ENCODE assay signal across 24 cellular contexts in the genomic region with DNA sequence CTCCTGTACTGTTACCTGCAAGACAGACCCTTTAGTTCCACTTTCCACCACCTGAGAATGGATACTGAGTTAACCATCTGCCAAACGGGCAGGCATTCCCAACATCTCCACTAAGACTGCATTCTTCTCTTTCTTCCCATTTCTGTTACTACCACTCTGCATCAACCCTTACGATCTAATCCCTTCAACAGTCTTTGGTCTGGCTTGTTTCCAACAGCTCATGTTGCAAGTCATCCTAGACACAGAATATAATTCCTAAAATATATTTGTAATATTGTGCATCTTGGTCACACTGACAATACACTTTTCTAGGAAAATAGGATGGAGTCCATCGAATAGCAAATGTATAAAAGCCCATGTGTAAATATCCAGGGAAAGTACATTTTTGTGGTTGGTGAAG.
A peak's percentile ranks its signal among the peaks of the same experiment; 100 is the strongest.
DNase-seq lines count a peak whose midpoint lies in the region; ATAC-seq and TF ChIP-seq lines count a peak whose summit lies in the region.
"Had no signal": no experiment of that assay in that cellular context is flagged by ENCODE, and none has a peak within 500 bp of the region (broad histone marks: within the 10 kb centered on the region; RNA-seq: fewer than 3 reads in every experiment).

No MANE protein-coding gene starts in this region.

- H3K4me1 ChIP-seq in PC-3 (ENCODE audit: insufficient read depth, low read length) (no peaks in the 10 kb centered on the region), fibroblast of lung (ENCODE audit: control insufficient read depth, extremely low read depth, insufficient read depth, low read length) (no peaks in the 10 kb centered on the region)
- H3K4me1 ChIP-seq: suprapubic skin, uterus had no signal

- H3K9me2 ChIP-seq in PC-3 (replicated peaks; ENCODE audit: low read length), result no peaks in the 10 kb centered on the region

- H3K9me3 ChIP-seq in PC-3 (ENCODE audit: low read length), result no peaks in the 10 kb centered on the region
- H3K9me3 ChIP-seq in fibroblast of lung (ENCODE audit: control insufficient read depth, insufficient read depth, low read depth, low read length), result no peaks in the 10 kb centered on the region
- H3K9me3 ChIP-seq: adrenal gland, psoas muscle, suprapubic skin, uterus had no signal

- CTCF ChIA-PET in PC-3 (lab: Charles Lee), result no interaction called here

- H3K9ac ChIP-seq in PC-3 (ENCODE audit: low read length) (no peak overlapping the region), fibroblast of lung (ENCODE audit: insufficient read depth, low read length) (no peak overlapping the region)

- intact Hi-C loops in PC-3 (cut with micrococcal nuclease), result no loop called here

- H3K27me3 Mint-ChIP-seq in activated naive CD8-positive, alpha-beta T cell treated with anti-CD3 and anti-CD28 coated beads for 36 hours, result no peaks in the 10 kb centered on the region
- H3K27me3 Mint-ChIP-seq: activated CD4-positive, alpha-beta memory T cell treated with anti-CD3 and anti-CD28 coated beads, Interleukin-2, amount 10 ng/mL, durations not matched to agents 7 days and 5 days; memory B cell had no signal

- H3K9me3 Mint-ChIP-seq in activated naive CD8-positive, alpha-beta T cell treated with anti-CD3 and anti-CD28 coated beads for 36 hours, result no peaks in the 10 kb centered on the region
- H3K9me3 Mint-ChIP-seq: activated CD4-positive, alpha-beta memory T cell treated with anti-CD3 and anti-CD28 coated beads, Interleukin-2, amount 10 ng/mL, durations not matched to agents 7 days and 5 days; memory B cell had no signal

- no peak overlapping the region for H3K4me3 Mint-ChIP-seq in activated naive CD8-positive, alpha-beta T cell treated with anti-CD3 and anti-CD28 coated beads for 36 hours
- H3K4me3 Mint-ChIP-seq: activated CD4-positive, alpha-beta memory T cell treated with anti-CD3 and anti-CD28 coated beads, Interleukin-2, amount 10 ng/mL, durations not matched to agents 7 days and 5 days; memory B cell had no signal

- H3K36me3 Mint-ChIP-seq in activated naive CD8-positive, alpha-beta T cell treated with anti-CD3 and anti-CD28 coated beads for 36 hours, result peaks cover 3% of the 10 kb centered on the region
- H3K36me3 Mint-ChIP-seq: memory B cell had no signal

- H3K27ac ChIP-seq in PC-3 (ENCODE audit: low read length), result no peak overlapping the region
- no peak overlapping the region for H3K27ac ChIP-seq in fibroblast of lung (ENCODE audit: insufficient read depth, low read length)
- H3K27ac ChIP-seq: adrenal gland, C4-2B, psoas muscle, suprapubic skin, uterus had no signal

- no peak overlapping the region for H3K27ac Mint-ChIP-seq in activated naive CD8-positive, alpha-beta T cell treated with anti-CD3 and anti-CD28 coated beads for 36 hours
- H3K27ac Mint-ChIP-seq: activated CD4-positive, alpha-beta memory T cell treated with anti-CD3 and anti-CD28 coated beads, Interleukin-2, amount 10 ng/mL, durations not matched to agents 7 days and 5 days; memory B cell had no signal

- H3K79me2 ChIP-seq in PC-3 (ENCODE audit: low read length) (no peaks in the 10 kb centered on the region), fibroblast of lung (ENCODE audit: control insufficient read depth, insufficient read depth, low read length) (no peaks in the 10 kb centered on the region)

- POLR2A ChIA-PET in PC-3 (lab: Charles Lee; ENCODE audit: unreplicated experiment), result no interaction called here

- BruUV-seq in PC-3 (replicated peaks; lab: Mats Ljungman, UMichigan), result no TSS peak

- H4K20me1 ChIP-seq in PC-3 (ENCODE audit: low read length) (no peaks in the 10 kb centered on the region), fibroblast of lung (ENCODE audit: control insufficient read depth, extremely low read depth, insufficient read depth, low read length) (no peaks in the 10 kb centered on the region)

- TF ChIP-seq CTCF in AG10803 (conservative IDR thresholded peaks at IDR 0.05; ENCODE audit: low read length), result no peak
- TF ChIP-seq CTCF in PC-3 (conservative IDR thresholded peaks at IDR 0.05; ENCODE audit: low read depth, low read length), result no peak
- TF ChIP-seq CTCF in fibroblast of lung (conservative IDR thresholded peaks at IDR 0.05 in 1 of 2, IDR thresholded peaks at IDR 0.05 in 1 of 2; ENCODE audit: low read depth in 1 of 2, low read length in 2 of 2), result no peak

- H3K4me2 ChIP-seq in PC-3 (ENCODE audit: low read length) (no peak overlapping the region), fibroblast of lung (ENCODE audit: extremely low read depth, insufficient read depth, low read length) (no peak overlapping the region)

- H3K4me3 ChIP-seq in AG10803 (ENCODE audit: low read length) (no peak overlapping the region), PC-3 (ENCODE audit: low read length) (no peak overlapping the region), fibroblast of lung (replicated peaks in 1 of 4; ENCODE audit: control extremely low read depth in 1 of 4, insufficient read depth in 1 of 4, low read depth in 3 of 4, low read length in 4 of 4) (no peak overlapping the region)
- H3K4me3 ChIP-seq: adrenal gland, psoas muscle, suprapubic skin, uterus had no signal

- ATAC-seq in PC-3 (no peak), HG02884 (IDR thresholded peaks at IDR 0.05; ENCODE audit: unreplicated experiment) (no peak)
- ATAC-seq: psoas muscle had no signal

- peaks cover 5% of the 10 kb centered on the region for H3K4me1 Mint-ChIP-seq in activated naive CD8-positive, alpha-beta T cell treated with anti-CD3 and anti-CD28 coated beads for 36 hours
- H3K4me1 Mint-ChIP-seq: memory B cell had no signal

- no peaks in the 10 kb centered on the region for H3F3A ChIP-seq in PC-3 (ENCODE audit: low read length, unreplicated experiment)

- H3K27me3 ChIP-seq in PC-3 (ENCODE audit: low read length) (no peaks in the 10 kb centered on the region), fibroblast of lung (ENCODE audit: control insufficient read depth, insufficient read depth, low read length) (no peaks in the 10 kb centered on the region)
- H3K27me3 ChIP-seq: adrenal gland, suprapubic skin, uterus had no signal

- H3K36me3 ChIP-seq in PC-3 (ENCODE audit: low read depth, low read length) (no peaks in the 10 kb centered on the region), fibroblast of lung (ENCODE audit: control insufficient read depth, insufficient read depth, low read length) (no peaks in the 10 kb centered on the region)
- H3K36me3 ChIP-seq: adrenal gland, uterus had no signal

- peak; percentile 44 for DNase-seq in AG10803 (ENCODE audit: low read depth)
- DNase-seq in M059J (ENCODE audit: low read depth), result peak; percentile 36
- peak; percentile 11 for DNase-seq in PC-3
- peak; percentile 24 to 49 for DNase-seq in fibroblast of lung (ENCODE audit: low read depth in 2 of 2)
- DNase-seq in NCI-H128 (lab: John Stamatoyannopoulos, UW; ENCODE audit: unreplicated experiment), result no peak
- DNase-seq in activated CD4-positive, alpha-beta T cell treated with anti-CD3 and anti-CD28 coated beads for 48 hours, result no peak
- DNase-seq in activated naive CD8-positive, alpha-beta T cell treated with anti-CD3 and anti-CD28 coated beads for 36 hours, result no peak
- DNase-seq: activated CD4-positive, alpha-beta memory T cell treated with anti-CD3 and anti-CD28 coated beads, Interleukin-2, amount 10 ng/mL, durations not matched to agents 7 days and 5 days; activated gamma-delta T cell; activated T-cell treated with anti-CD3 and anti-CD28 coated beads for 4 hours; adrenal gland; Calu3; central memory CD4-positive, alpha-beta T cell; H7; KG1; NCI-H187 treated with DMSO at 0.1 percent for 48 hours; NCI-H510A treated with DMSO at 0.1 percent for 48 hours; psoas muscle; stimulated activated CD4-positive, alpha-beta T cell treated with anti-CD3 and anti-CD28 coated beads, Interleukin-1b, Interleukin-23, amount 100 ng/mL, for 48 hours; uterus had no signal

- H2AFZ ChIP-seq in PC-3 (ENCODE audit: low read length) (no peak overlapping the region), fibroblast of lung (ENCODE audit: low read length) (no peak overlapping the region)

Comparison
In these comparisons a context has a peak if more than half of its experiments do, and no peak if none do; other contexts are left out.
1. DNase-seq: peak in AG10803 (single experiment), M059J (single experiment), PC-3 (single experiment) and fibroblast of lung (2 of 2); none in NCI-H128 (single experiment), activated CD4-positive, alpha-beta T cell treated with anti-CD3 and anti-CD28 coated beads for 48 hours (single experiment) and activated naive CD8-positive, alpha-beta T cell treated with anti-CD3 and anti-CD28 coated beads for 36 hours (single experiment).